ENCODE assay signal across 8 cellular contexts in the genomic region with DNA sequence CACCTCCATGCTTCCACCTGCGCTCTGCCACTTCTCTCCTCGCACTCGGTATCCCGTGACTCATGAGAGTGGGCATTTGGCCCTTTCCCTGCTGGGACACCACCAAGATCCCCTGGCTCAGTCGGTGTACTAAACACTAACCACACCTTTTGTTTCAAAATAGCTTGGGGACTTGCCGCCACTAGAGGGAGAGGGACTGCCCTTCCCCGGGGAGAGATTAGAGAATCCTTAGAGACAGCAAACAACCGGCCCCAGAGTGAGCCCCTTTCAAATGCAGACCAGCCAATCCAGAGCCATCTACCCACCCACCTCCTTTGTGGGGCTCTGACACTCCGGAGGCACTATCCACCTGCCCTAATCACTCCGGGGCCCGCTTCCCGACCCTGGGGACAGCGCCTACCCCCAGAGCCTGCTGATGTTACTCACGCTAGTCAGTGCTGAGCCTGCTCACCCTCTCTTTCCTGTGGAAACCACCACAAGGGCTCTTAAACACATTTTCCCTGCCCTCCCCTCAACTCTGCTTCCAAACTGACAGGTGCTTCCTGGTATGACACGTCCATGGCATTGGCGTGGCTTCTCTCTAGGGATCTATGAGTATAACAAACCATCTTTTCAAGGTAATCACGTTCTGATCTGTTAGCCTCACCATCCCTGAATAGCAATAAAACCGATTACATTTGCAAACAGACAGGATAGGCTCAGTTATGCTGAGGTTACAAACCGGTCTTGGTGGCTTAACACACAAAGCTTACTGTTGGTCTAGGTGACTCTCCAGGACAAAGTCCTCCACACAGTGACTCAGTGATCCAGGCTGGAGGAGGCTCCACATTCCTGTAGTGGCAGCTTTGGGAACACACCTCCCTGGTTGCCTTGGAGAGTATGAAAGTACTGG.
DNase-seq lines count a peak whose midpoint lies in the region; ATAC-seq and TF ChIP-seq lines count a peak whose summit lies in the region.

No MANE protein-coding gene starts in this region.

- H3K27ac ChIP-seq in RWPE2 (ENCODE audit: poor library complexity, severe bottlenecking): no peak overlapping the region

- peaks cover 8 to 38% (median 15%) of the 10 kb centered on the region in 3 donors for H3K27me3 Mint-ChIP-seq in naive B cell

- TF ChIP-seq CTCF in RWPE2 (IDR thresholded peaks at IDR 0.05; ENCODE audit: poor library complexity, severe bottlenecking): peak; percentile 36

- peak overlapping the region in 7 of 8 donors; percentile 4 to 63 (median 25) for H3K4me3 Mint-ChIP-seq in naive B cell

- H3K36me3 ChIP-seq in RWPE2 (ENCODE audit: low read depth): no peaks in the 10 kb centered on the region

- DNase-seq in activated CD4-positive, CD25-positive, alpha-beta regulatory T cell (lab: John Stamatoyannopoulos, UW): no peak
- DNase-seq in Jurkat, Clone E6-1 (ENCODE audit: low read depth, low spot score): peak; percentile 65
- DNase-seq in RWPE2 (ENCODE audit: low spot score): no peak
- DNase-seq in ecto neural progenitor cell (ENCODE audit: low spot score): peak; percentile 81
- DNase-seq in naive B cell: peak; percentile 13
- DNase-seq in dedifferentiated amniotic fluid mesenchymal stem cell (ENCODE audit: extremely low spot score): no peak

- H3K4me1 ChIP-seq in RWPE2 (ENCODE audit: insufficient read depth, poor library complexity, severe bottlenecking): no peaks in the 10 kb centered on the region

- peak; percentile 61 to 63 for ATAC-seq in activated CD4-positive, CD25-positive, alpha-beta regulatory T cell treated with anti-CD3 and anti-CD28 coated beads, Interleukin-2, amount 50 U/mL, for 24 hours
- ATAC-seq in RWPE2 (ENCODE audit: low read depth) (peak; percentile 45; the same call in 1 of the 3 replicates), naive B cell (ENCODE audit: low read depth in 2 of 2) (peak; percentile 76 to 84), HG03469 (IDR thresholded peaks at IDR 0.05; ENCODE audit: unreplicated experiment) (no peak)

- peaks cover 0 to 13% (median 2%) of the 10 kb centered on the region in 7 donors for H3K9me3 Mint-ChIP-seq in naive B cell

- peak overlapping the region in 4 of 6 donors; percentile 12 to 43 (median 30) for H3K27ac Mint-ChIP-seq in naive B cell

- H3K4me1 Mint-ChIP-seq in naive B cell: peaks cover 9 to 10% (median 9%) of the 10 kb centered on the region in 3 donors

- H3K9me3 ChIP-seq in RWPE2 (ENCODE audit: severe bottlenecking): no peaks in the 10 kb centered on the region

- no peaks in the 10 kb centered on the region for H3K36me3 Mint-ChIP-seq in naive B cell

- H3K4me3 ChIP-seq in Jurkat, Clone E6-1 (ENCODE audit: low read length): peak overlapping the region; percentile 40
- H3K4me3 ChIP-seq in RWPE2 (ENCODE audit: severe bottlenecking): no peak overlapping the region

- peaks cover 16% of the 10 kb centered on the region for H3K27me3 ChIP-seq in RWPE2 (ENCODE audit: insufficient read depth, poor library complexity, severe bottlenecking)

Comparison
In these comparisons a context has a peak if more than half of its experiments do, and no peak if none do; other contexts are left out.
1. DNase-seq: peak in Jurkat, Clone E6-1 (single experiment), ecto neural progenitor cell (single experiment) and naive B cell (single experiment); none in activated CD4-positive, CD25-positive, alpha-beta regulatory T cell (0 of 4), RWPE2 (single experiment) and dedifferentiated amniotic fluid mesenchymal stem cell (single experiment).